Comparison of ENCODE assay signal across 8 cellular contexts in genomic region chr5:81301221-81302015, GRCh38. TPM values are rescaled to one million over a fixed set of nuclear protein-coding genes. Genes with fewer than 3 reads are reported as not detected.
A peak's percentile ranks its signal among the peaks of the same experiment; 100 is the strongest.
DNase-seq lines count a peak whose midpoint lies in the region; ATAC-seq, FAIRE-seq and TF ChIP-seq lines count a peak whose summit lies in the region.

A gene with protein sequence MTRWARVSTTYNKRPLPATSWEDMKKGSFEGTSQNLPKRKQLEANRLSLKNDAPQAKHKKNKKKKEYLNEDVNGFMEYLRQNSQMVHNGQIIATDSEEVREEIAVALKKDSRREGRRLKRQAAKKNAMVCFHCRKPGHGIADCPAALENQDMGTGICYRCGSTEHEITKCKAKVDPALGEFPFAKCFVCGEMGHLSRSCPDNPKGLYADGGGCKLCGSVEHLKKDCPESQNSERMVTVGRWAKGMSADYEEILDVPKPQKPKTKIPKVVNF (plus strand): TSS chr5:81301587. CDS start chr5:81304758, 3,171 bp downstream.

- peak within 1 kb of the TSS; percentile 81 to 91 for H3K9ac ChIP-seq in kidney (ENCODE audit: low read length in 2 of 2)

- H3K4me3 Mint-ChIP-seq in chondrocyte (ENCODE audit: unreplicated experiment) = peak within 1 kb of the TSS; percentile 97

- H3K4me3 ChIP-seq in BE2C (ENCODE audit: low read depth, low read length) (peak within 1 kb of the TSS; percentile 84), kidney (ENCODE audit: low read length in 2 of 2) (peak within 1 kb of the TSS; percentile 87 to 98)

- TF ChIP-seq CTCF in BE2C (IDR thresholded peaks at IDR 0.05; ENCODE audit: low read depth, low read length) = peak; percentile 40; the same call in 1 of the 2 replicates
- TF ChIP-seq CTCF in chondrocyte (IDR thresholded peaks at IDR 0.05) = peak; percentile 66
- TF ChIP-seq CTCF in kidney (IDR thresholded peaks at IDR 0.05; ENCODE audit: borderline replicate concordance, extremely low read depth, insufficient read depth) = peak; percentile 39

- peaks cover 5% of the 10 kb centered on the region for H3K36me3 Mint-ChIP-seq in chondrocyte (ENCODE audit: low read depth)

- H3K9me3 ChIP-seq in BE2C (no peaks in the 10 kb centered on the region), kidney (ENCODE audit: control insufficient read depth in 1 of 2, low read length in 2 of 2) (no peaks in the 10 kb centered on the region)

- H3K36me3 ChIP-seq in BE2C (peaks cover 4% of the 10 kb centered on the region), kidney (ENCODE audit: control insufficient read depth in 1 of 2, insufficient read depth in 2 of 2, low read length in 2 of 2) (peaks cover 2 to 7% of the 10 kb centered on the region in 2 donors)

- DNase-seq in BE2C = peak; percentile 95
- DNase-seq in NCI-H510A treated with DMSO at 0.1 percent for 48 hours (lab: John Stamatoyannopoulos, UW) = peak; percentile 65
- peak; percentile 82 to 85 for DNase-seq in activated CD4-positive, alpha-beta T cell treated with anti-CD3 and anti-CD28 coated beads for 24 hours (ENCODE audit: low read depth in 2 of 2)
- DNase-seq in chondrocyte (ENCODE audit: low spot score) = peak; percentile 97
- DNase-seq in kidney = peak; percentile 98
- DNase-seq in stimulated activated CD4-positive, alpha-beta T cell treated with anti-CD3 and anti-CD28 coated beads, Interleukin-15, amount 100 ng/mL, for 24 hours = peak; percentile 95

- H3K4me1 Mint-ChIP-seq in chondrocyte (ENCODE audit: low read depth) = peaks cover 38% of the 10 kb centered on the region

- H3K27ac ChIP-seq in kidney (ENCODE audit: low read depth in 2 of 2, low read length in 2 of 2) = peak within 1 kb of the TSS; percentile 91 to 92

- H3K27ac Mint-ChIP-seq in chondrocyte (ENCODE audit: unreplicated experiment) = peak within 1 kb of the TSS; percentile 99

- H3K9me3 Mint-ChIP-seq in chondrocyte (ENCODE audit: low read depth) = no peaks in the 10 kb centered on the region

- no peaks in the 10 kb centered on the region for H3K27me3 Mint-ChIP-seq in chondrocyte (ENCODE audit: low read depth)

- FAIRE-seq in kidney (lab: Jason Lieb, UNC) = no peak

- H3K4me1 ChIP-seq in BE2C (peaks cover 6% of the 10 kb centered on the region), kidney (ENCODE audit: control insufficient read depth in 1 of 2, insufficient read depth in 1 of 2, low read depth in 1 of 2, low read length in 2 of 2) (peaks cover 0 to 11% of the 10 kb centered on the region in 2 donors)

- ATAC-seq in HG03432 (IDR thresholded peaks at IDR 0.05; ENCODE audit: unreplicated experiment) = peak; percentile 97

- H3K27me3 ChIP-seq in BE2C = no peaks in the 10 kb centered on the region

- peak; percentile 96 for TF ChIP-seq POLR2A in GM19099 (IDR thresholded peaks at IDR 0.05; ENCODE audit: extremely low read depth, insufficient read length, low read depth)

- intact Hi-C loops in kidney (cut with DNase I) = no loop called here

RNA-seq across cellular contexts. Expression of the gene that starts here (rescaled TPM):
- 21.0 TPM for polyA plus RNA-seq in BE2C (2012; ENCODE audit: insufficient read depth, insufficient read length, low read depth)
- total RNA-seq in chondrocyte (17.5 to 23.2 TPM (median 17.7 TPM) in 3 replicates), kidney (20.1 TPM)
- polyA plus RNA-seq in kidney (ENCODE audit: insufficient read depth, low read depth, low replicate concordance) = 23.0 TPM

Comparison
In these comparisons a context has a peak if more than half of its experiments do, and no peak if none do; other contexts are left out.
1. Peak in every context shown above with its lines: DNase-seq, ATAC-seq, H3K4me3 ChIP-seq and H3K27ac ChIP-seq.